Comparison of ENCODE assay signal across 26 cellular contexts in the genomic region with DNA sequence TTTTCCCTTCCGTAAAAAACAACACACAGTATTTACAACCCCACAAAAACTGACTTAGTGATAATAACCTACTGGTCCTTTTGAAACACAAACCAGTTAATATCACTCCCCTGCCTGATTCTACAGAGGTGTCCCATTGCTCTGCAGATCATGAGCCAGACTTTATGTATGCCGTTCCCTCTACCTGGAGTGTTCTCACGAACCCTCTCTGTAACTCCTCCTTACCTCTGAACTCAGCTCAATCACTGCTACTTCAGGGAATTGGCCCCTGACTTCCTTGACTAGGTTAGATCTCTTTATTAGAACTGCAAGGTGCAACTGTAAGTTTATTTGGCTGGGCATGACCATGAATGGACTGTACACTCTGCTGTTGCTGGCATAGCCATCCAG. TPM values are rescaled to one million over a fixed set of nuclear protein-coding genes. Genes with fewer than 3 reads are reported as not detected.
DNase-seq lines count a peak whose midpoint lies in the region; ATAC-seq and TF ChIP-seq lines count a peak whose summit lies in the region.
"Had no signal": no experiment of that assay in that cellular context is flagged by ENCODE, and none has a peak within 500 bp of the region (broad histone marks: within the 10 kb centered on the region; RNA-seq: fewer than 3 reads in every experiment).

No MANE protein-coding gene starts in this region.

- H3K4me3 Mint-ChIP-seq in brain = peak overlapping the region in 3 of 5 experiments; percentile 7 to 82 (median 11)
- H3K4me3 Mint-ChIP-seq in activated T-cell treated with anti-CD3 and anti-CD28 coated beads, Interleukin-2, amount 50 U/mL, for 4 hours = no peak overlapping the region
- no peak overlapping the region for H3K4me3 Mint-ChIP-seq in stimulated activated naive CD8-positive, alpha-beta T cell treated with anti-CD3 and anti-CD28 coated beads, Interleukin-15, amount 100 ng/mL, for 72 hours

- no peak overlapping the region for H3K18ac ChIP-seq in trophoblast cell (ENCODE audit: low read length)

- no peaks in the 10 kb centered on the region for H3K36me3 Mint-ChIP-seq in brain
- no peaks in the 10 kb centered on the region for H3K36me3 Mint-ChIP-seq in activated T-cell treated with anti-CD3 and anti-CD28 coated beads, Interleukin-2, amount 50 U/mL, for 4 hours (ENCODE audit: insufficient read depth)
- H3K36me3 Mint-ChIP-seq: CD4-positive, alpha-beta memory T cell had no signal

- no peak for TF ChIP-seq CTCF in brain (conservative IDR thresholded peaks at IDR 0.05)
- TF ChIP-seq CTCF in PC-3 (conservative IDR thresholded peaks at IDR 0.05; ENCODE audit: low read depth, low read length) = no peak

- peak overlapping the region; percentile 20 for H2BK12ac ChIP-seq in trophoblast cell (ENCODE audit: low read length)

- no peaks in the 10 kb centered on the region for H3K27me3 ChIP-seq in layer of hippocampus (ENCODE audit: control insufficient read depth, insufficient read depth, low read length)
- no peaks in the 10 kb centered on the region for H3K27me3 ChIP-seq in trophoblast cell (ENCODE audit: insufficient read depth, low read length)
- H3K27me3 ChIP-seq in PC-3 (ENCODE audit: low read length) = no peaks in the 10 kb centered on the region
- H3K27me3 ChIP-seq: BLaER1 treated with 17β-estradiol and CSF1 and Interleukin-3, amounts not matched to agents 10 nM and 100 nM; SJSA1 had no signal

- H3K9me3 Mint-ChIP-seq in brain = no peaks in the 10 kb centered on the region
- H3K9me3 Mint-ChIP-seq in activated T-cell treated with anti-CD3 and anti-CD28 coated beads, Interleukin-2, amount 50 U/mL, for 4 hours = no peaks in the 10 kb centered on the region
- no peaks in the 10 kb centered on the region for H3K9me3 Mint-ChIP-seq in stimulated activated naive CD8-positive, alpha-beta T cell treated with anti-CD3 and anti-CD28 coated beads, Interleukin-15, amount 100 ng/mL, for 72 hours
- H3K9me3 Mint-ChIP-seq: CD4-positive, alpha-beta memory T cell had no signal

- H3K27ac ChIP-seq in layer of hippocampus (ENCODE audit: low read depth, low read length) = peak overlapping the region; percentile 62
- H3K27ac ChIP-seq in trophoblast cell (ENCODE audit: low read depth, low read length) = no peak overlapping the region
- no peak overlapping the region for H3K27ac ChIP-seq in PC-3 (ENCODE audit: low read length)
- H3K27ac ChIP-seq: A549; BLaER1 treated with 17β-estradiol and CSF1 and Interleukin-3, amounts not matched to agents 10 nM and 100 nM; SJSA1 had no signal

- CTCF ChIA-PET in PC-3 (lab: Charles Lee) = no interaction called here

- H2BK5ac ChIP-seq in trophoblast cell (ENCODE audit: low read depth, low read length, poor library complexity) = no peak overlapping the region

- H3F3A ChIP-seq in PC-3 (ENCODE audit: low read length, unreplicated experiment) = no peaks in the 10 kb centered on the region

- no peak for ATAC-seq in activated T-cell treated with anti-CD3 and anti-CD28 coated beads, Interleukin-2, amount 50 U/mL, for 4 hours
- no peak for ATAC-seq in stimulated activated naive CD8-positive, alpha-beta T cell treated with anti-CD3 and anti-CD28 coated beads, Interleukin-15, amount 100 ng/mL, for 72 hours
- ATAC-seq in PC-3 (no peak), GM21390 (IDR thresholded peaks at IDR 0.05; ENCODE audit: unreplicated experiment) (no peak)
- ATAC-seq: A549, HepG2 had no signal

- H3K4me1 ChIP-seq in trophoblast cell (ENCODE audit: control insufficient read depth in 1 of 2, insufficient read depth in 2 of 2, low read length in 2 of 2) (peaks cover 32 to 47% of the 10 kb centered on the region in 2 experiments), PC-3 (ENCODE audit: insufficient read depth, low read length) (peaks cover 8% of the 10 kb centered on the region)

- H3K9me2 ChIP-seq in PC-3 (replicated peaks; ENCODE audit: low read length) = no peaks in the 10 kb centered on the region

- WGBS in trophoblast cell (ENCODE audit: extremely low coverage, insufficient coverage, insufficient read length) = no CpG with 5 or more reads among the region's 3 CpGs

- H2AFZ ChIP-seq in trophoblast cell (ENCODE audit: insufficient read depth, low read length, poor library complexity) = no peak overlapping the region
- H2AFZ ChIP-seq in PC-3 (ENCODE audit: low read length) = no peak overlapping the region

- H3K27me3 Mint-ChIP-seq in brain = peaks cover 4% of the 10 kb centered on the region
- peaks cover 35% of the 10 kb centered on the region for H3K27me3 Mint-ChIP-seq in activated T-cell treated with anti-CD3 and anti-CD28 coated beads, Interleukin-2, amount 50 U/mL, for 4 hours (ENCODE audit: low read depth)
- H3K27me3 Mint-ChIP-seq in stimulated activated naive CD8-positive, alpha-beta T cell treated with anti-CD3 and anti-CD28 coated beads, Interleukin-15, amount 100 ng/mL, for 72 hours = peaks cover 79% of the 10 kb centered on the region

- no peaks in the 10 kb centered on the region for H3K36me3 ChIP-seq in trophoblast cell (ENCODE audit: control insufficient read depth in 1 of 2, insufficient read depth in 2 of 2, low read length in 2 of 2)
- no peaks in the 10 kb centered on the region for H3K36me3 ChIP-seq in PC-3 (ENCODE audit: low read depth, low read length)
- H3K36me3 ChIP-seq: BLaER1 treated with 17β-estradiol and CSF1 and Interleukin-3, amounts not matched to agents 10 nM and 100 nM; SJSA1 had no signal

- POLR2A ChIA-PET in PC-3 (lab: Charles Lee; ENCODE audit: unreplicated experiment) = interaction anchor here (0.6 kb wide), 1 partner anchor 9 kb away, joined by 12 read pairs; no protein-coding TSS in a partner anchor

- no peak overlapping the region for H3K4ac ChIP-seq in trophoblast cell (ENCODE audit: low read depth, low read length)

- H3K9me3 ChIP-seq in trophoblast cell (ENCODE audit: insufficient read depth, low read depth, low read length) (peaks cover 2% of the 10 kb centered on the region), PC-3 (ENCODE audit: low read length) (no peaks in the 10 kb centered on the region)
- H3K9me3 ChIP-seq: A549; BLaER1 treated with 17β-estradiol and CSF1 and Interleukin-3, amounts not matched to agents 10 nM and 100 nM; SJSA1 had no signal

- H3K27ac Mint-ChIP-seq in brain = peak overlapping the region in 3 of 5 experiments; percentile 64 to 97 (median 93)
- no peak overlapping the region for H3K27ac Mint-ChIP-seq in stimulated activated naive CD8-positive, alpha-beta T cell treated with anti-CD3 and anti-CD28 coated beads, Interleukin-15, amount 100 ng/mL, for 72 hours
- H3K27ac Mint-ChIP-seq: CD4-positive, alpha-beta memory T cell had no signal

- no peak overlapping the region for H3K9ac ChIP-seq in trophoblast cell (ENCODE audit: low read length)
- H3K9ac ChIP-seq in PC-3 (ENCODE audit: low read length) = no peak overlapping the region
- H3K9ac ChIP-seq: BLaER1 treated with 17β-estradiol and CSF1 and Interleukin-3, amounts not matched to agents 10 nM and 100 nM had no signal

- no peaks in the 10 kb centered on the region for H4K20me1 ChIP-seq in PC-3 (ENCODE audit: low read length)
- H4K20me1 ChIP-seq: BLaER1 treated with 17β-estradiol and CSF1 and Interleukin-3, amounts not matched to agents 10 nM and 100 nM had no signal

- peaks cover 21% of the 10 kb centered on the region for H3K79me1 ChIP-seq in trophoblast cell (ENCODE audit: low read length)

- no peak for DNase-seq in trophoblast cell
- DNase-seq in activated T-cell treated with anti-CD3 and anti-CD28 coated beads, Interleukin-2, amount 50 U/mL, for 4 hours = no peak
- DNase-seq in stimulated activated naive CD8-positive, alpha-beta T cell treated with anti-CD3 and anti-CD28 coated beads, Interleukin-15, amount 100 ng/mL, for 72 hours = no peak
- no peak for DNase-seq in PC-3
- DNase-seq: AML-193; CD4-positive, alpha-beta memory T cell; COR-L47; DMS53; GDM1; Karpas-422; NCI-H1092; NCI-H1417 treated with DMSO at 0.1 percent for 48 hours; NCI-H1694 treated with DMSO at 0.1 percent for 48 hours; NCI-H2081; NCI-H2227 treated with DMSO at 0.1 percent for 48 hours; NCI-H526 treated with DMSO at 0.1 percent for 48 hours; Right ventricle myocardium superior; RPMI8226 had no signal

- H3K14ac ChIP-seq in trophoblast cell (ENCODE audit: low read length) = no peak overlapping the region

- no peak overlapping the region for H2AK5ac ChIP-seq in trophoblast cell (ENCODE audit: low read length)

- H3K79me2 ChIP-seq in trophoblast cell (ENCODE audit: control insufficient read depth, insufficient read depth, low read length, poor library complexity) (no peaks in the 10 kb centered on the region), PC-3 (ENCODE audit: low read length) (no peaks in the 10 kb centered on the region)

- no peak overlapping the region for H3K4me3 ChIP-seq in trophoblast cell (ENCODE audit: low read depth, low read length)
- H3K4me3 ChIP-seq in PC-3 (ENCODE audit: low read length) = no peak overlapping the region
- H3K4me3 ChIP-seq: A549; BLaER1 treated with 17β-estradiol and CSF1 and Interleukin-3, amounts not matched to agents 10 nM and 100 nM; GM12878; SJSA1 had no signal

- intact Hi-C loops in PC-3 (cut with micrococcal nuclease) = no loop called here

- H4K12ac ChIP-seq in trophoblast cell (ENCODE audit: low read depth, low read length) = no peak overlapping the region

- H3K4me1 Mint-ChIP-seq in brain = peaks cover 94% of the 10 kb centered on the region
- H3K4me1 Mint-ChIP-seq in activated T-cell treated with anti-CD3 and anti-CD28 coated beads, Interleukin-2, amount 50 U/mL, for 4 hours (ENCODE audit: low read depth) = peaks cover 9% of the 10 kb centered on the region
- peaks cover 28% of the 10 kb centered on the region for H3K4me1 Mint-ChIP-seq in stimulated activated naive CD8-positive, alpha-beta T cell treated with anti-CD3 and anti-CD28 coated beads, Interleukin-15, amount 100 ng/mL, for 72 hours

- H2BK120ac ChIP-seq in trophoblast cell (ENCODE audit: insufficient read depth, low read length, poor library complexity) = no peak overlapping the region

- no TSS peak for BruUV-seq in PC-3 (replicated peaks; lab: Mats Ljungman, UMichigan)

- no peak overlapping the region for H4K8ac ChIP-seq in trophoblast cell (ENCODE audit: low read depth, low read length)

- H3K4me2 ChIP-seq in trophoblast cell (ENCODE audit: low read length) = no peak overlapping the region
- no peak overlapping the region for H3K4me2 ChIP-seq in PC-3 (ENCODE audit: low read length)
- H3K4me2 ChIP-seq: A549; BLaER1 treated with 17β-estradiol and CSF1 and Interleukin-3, amounts not matched to agents 10 nM and 100 nM had no signal

- H3K23ac ChIP-seq in trophoblast cell (ENCODE audit: low read length) = no peak overlapping the region

- peak overlapping the region; percentile 50 for H4K91ac ChIP-seq in trophoblast cell (ENCODE audit: low read depth, low read length)

RNA-seq across cellular contexts. Expression of gene LGI1, which starts 1.6 kb away (rescaled TPM):
- 6.7 TPM for polyA plus RNA-seq in brain (ENCODE audit: insufficient read depth, low read depth, low replicate concordance)
- polyA plus RNA-seq in trophoblast cell (2013) = 14.4 and 14.6 TPM in 2 replicates
- not detected for total RNA-seq in activated T-cell treated with anti-CD3 and anti-CD28 coated beads, Interleukin-2, amount 50 U/mL, for 4 hours
- not detected in 2 replicates for total RNA-seq in PC-3 (2014; rRNA removed)
- total RNA-seq: CD4-positive, alpha-beta memory T cell; GM12878; HepG2 had no signal
- polyA plus RNA-seq: A549; CD4-positive, alpha-beta memory T cell; GM12878; HepG2 had no signal

RNA-seq across cellular contexts. Expression of gene FRA10AC1, which starts 53.7 kb away (rescaled TPM):
- polyA plus RNA-seq in brain (ENCODE audit: insufficient read depth, low read depth, low replicate concordance) = 10.0 TPM
- polyA plus RNA-seq in trophoblast cell (2013) = 25.0 and 29.0 TPM in 2 replicates
- 10 to 100 TPM; 10.1 to 11.1 (median 10.1) TPM for total RNA-seq in activated T-cell treated with anti-CD3 and anti-CD28 coated beads, Interleukin-2, amount 50 U/mL, for 4 hours
- 3.8 and 5.5 TPM in 2 replicates for total RNA-seq in PC-3 (2014; rRNA removed)

Comparison
In these comparisons a context has a peak if more than half of its experiments do, and no peak if none do; other contexts are left out.
1. H3K27ac Mint-ChIP-seq: peak in brain (3 of 5); none in stimulated activated naive CD8-positive, alpha-beta T cell treated with anti-CD3 and anti-CD28 coated beads, Interleukin-15, amount 100 ng/mL, for 72 hours (0 of 2).
2. H3K4me3 Mint-ChIP-seq: peak in brain (3 of 5); none in activated T-cell treated with anti-CD3 and anti-CD28 coated beads, Interleukin-2, amount 50 U/mL, for 4 hours (single experiment) and stimulated activated naive CD8-positive, alpha-beta T cell treated with anti-CD3 and anti-CD28 coated beads, Interleukin-15, amount 100 ng/mL, for 72 hours (0 of 2).